Comparison of ENCODE assay signal across 1 cellular context in the genomic region with DNA sequence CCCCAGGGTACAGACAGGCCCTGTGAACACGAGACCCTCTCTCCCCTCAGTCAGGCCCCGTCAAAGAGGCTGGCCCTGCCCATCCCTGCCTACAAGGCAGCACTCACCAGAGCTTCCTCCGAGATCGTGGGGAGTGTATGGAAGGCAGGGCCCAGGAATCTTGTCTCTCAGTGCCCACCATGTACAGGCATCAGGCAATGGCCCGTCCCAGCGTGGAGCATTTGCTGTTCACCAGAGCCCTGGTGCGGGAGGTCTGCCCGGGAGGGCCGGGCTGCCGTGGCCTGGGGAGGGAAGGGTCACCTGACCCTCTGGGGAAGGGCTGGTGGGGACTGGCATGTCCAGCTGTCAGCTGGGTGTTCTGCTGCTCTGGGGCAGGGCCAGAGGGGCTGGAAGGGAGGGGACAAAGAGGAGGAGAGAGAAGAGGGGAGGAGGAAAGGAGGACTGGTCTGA.
TF ChIP-seq lines count a peak whose summit lies in the region.

A gene with protein sequence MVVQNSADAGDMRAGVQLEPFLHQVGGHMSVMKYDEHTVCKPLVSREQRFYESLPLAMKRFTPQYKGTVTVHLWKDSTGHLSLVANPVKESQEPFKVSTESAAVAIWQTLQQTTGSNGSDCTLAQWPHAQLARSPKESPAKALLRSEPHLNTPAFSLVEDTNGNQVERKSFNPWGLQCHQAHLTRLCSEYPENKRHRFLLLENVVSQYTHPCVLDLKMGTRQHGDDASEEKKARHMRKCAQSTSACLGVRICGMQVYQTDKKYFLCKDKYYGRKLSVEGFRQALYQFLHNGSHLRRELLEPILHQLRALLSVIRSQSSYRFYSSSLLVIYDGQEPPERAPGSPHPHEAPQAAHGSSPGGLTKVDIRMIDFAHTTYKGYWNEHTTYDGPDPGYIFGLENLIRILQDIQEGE (minus strand): TSS at position 255 of the 450 bp plus-strand sequence. CDS start 11,429 bp downstream, outside the sequence.

TF ChIP-seq in HepG2, 621 proteins besides CTCF, POLR2A, EP300 and RAD21:
- TF ChIP-seq, protein P1, sequence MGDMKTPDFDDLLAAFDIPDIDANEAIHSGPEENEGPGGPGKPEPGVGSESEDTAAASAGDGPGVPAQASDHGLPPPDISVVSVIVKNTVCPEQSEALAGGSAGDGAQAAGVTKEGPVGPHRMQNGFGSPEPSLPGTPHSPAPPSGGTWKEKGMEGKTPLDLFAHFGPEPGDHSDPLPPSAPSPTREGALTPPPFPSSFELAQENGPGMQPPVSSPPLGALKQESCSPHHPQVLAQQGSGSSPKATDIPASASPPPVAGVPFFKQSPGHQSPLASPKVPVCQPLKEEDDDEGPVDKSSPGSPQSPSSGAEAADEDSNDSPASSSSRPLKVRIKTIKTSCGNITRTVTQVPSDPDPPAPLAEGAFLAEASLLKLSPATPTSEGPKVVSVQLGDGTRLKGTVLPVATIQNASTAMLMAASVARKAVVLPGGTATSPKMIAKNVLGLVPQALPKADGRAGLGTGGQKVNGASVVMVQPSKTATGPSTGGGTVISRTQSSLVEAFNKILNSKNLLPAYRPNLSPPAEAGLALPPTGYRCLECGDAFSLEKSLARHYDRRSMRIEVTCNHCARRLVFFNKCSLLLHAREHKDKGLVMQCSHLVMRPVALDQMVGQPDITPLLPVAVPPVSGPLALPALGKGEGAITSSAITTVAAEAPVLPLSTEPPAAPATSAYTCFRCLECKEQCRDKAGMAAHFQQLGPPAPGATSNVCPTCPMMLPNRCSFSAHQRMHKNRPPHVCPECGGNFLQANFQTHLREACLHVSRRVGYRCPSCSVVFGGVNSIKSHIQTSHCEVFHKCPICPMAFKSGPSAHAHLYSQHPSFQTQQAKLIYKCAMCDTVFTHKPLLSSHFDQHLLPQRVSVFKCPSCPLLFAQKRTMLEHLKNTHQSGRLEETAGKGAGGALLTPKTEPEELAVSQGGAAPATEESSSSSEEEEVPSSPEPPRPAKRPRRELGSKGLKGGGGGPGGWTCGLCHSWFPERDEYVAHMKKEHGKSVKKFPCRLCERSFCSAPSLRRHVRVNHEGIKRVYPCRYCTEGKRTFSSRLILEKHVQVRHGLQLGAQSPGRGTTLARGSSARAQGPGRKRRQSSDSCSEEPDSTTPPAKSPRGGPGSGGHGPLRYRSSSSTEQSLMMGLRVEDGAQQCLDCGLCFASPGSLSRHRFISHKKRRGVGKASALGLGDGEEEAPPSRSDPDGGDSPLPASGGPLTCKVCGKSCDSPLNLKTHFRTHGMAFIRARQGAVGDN (CRISPR knock-in tag; IDR thresholded peaks at IDR 0.05), result 0 out of 2 replicates have a peak, but pooled peaks have one; percentile 11
- TF ChIP-seq, protein P2, sequence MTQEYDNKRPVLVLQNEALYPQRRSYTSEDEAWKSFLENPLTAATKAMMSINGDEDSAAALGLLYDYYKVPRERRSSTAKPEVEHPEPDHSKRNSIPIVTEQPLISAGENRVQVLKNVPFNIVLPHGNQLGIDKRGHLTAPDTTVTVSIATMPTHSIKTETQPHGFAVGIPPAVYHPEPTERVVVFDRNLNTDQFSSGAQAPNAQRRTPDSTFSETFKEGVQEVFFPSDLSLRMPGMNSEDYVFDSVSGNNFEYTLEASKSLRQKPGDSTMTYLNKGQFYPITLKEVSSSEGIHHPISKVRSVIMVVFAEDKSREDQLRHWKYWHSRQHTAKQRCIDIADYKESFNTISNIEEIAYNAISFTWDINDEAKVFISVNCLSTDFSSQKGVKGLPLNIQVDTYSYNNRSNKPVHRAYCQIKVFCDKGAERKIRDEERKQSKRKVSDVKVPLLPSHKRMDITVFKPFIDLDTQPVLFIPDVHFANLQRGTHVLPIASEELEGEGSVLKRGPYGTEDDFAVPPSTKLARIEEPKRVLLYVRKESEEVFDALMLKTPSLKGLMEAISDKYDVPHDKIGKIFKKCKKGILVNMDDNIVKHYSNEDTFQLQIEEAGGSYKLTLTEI (CRISPR knock-in tag; conservative IDR thresholded peaks at IDR 0.05), result no peak
- peak; percentile 73; the same call in 1 of the 2 replicates for TF ChIP-seq ZNF121 (CRISPR knock-in tag; IDR thresholded peaks at IDR 0.05)
- TF ChIP-seq, protein P3, sequence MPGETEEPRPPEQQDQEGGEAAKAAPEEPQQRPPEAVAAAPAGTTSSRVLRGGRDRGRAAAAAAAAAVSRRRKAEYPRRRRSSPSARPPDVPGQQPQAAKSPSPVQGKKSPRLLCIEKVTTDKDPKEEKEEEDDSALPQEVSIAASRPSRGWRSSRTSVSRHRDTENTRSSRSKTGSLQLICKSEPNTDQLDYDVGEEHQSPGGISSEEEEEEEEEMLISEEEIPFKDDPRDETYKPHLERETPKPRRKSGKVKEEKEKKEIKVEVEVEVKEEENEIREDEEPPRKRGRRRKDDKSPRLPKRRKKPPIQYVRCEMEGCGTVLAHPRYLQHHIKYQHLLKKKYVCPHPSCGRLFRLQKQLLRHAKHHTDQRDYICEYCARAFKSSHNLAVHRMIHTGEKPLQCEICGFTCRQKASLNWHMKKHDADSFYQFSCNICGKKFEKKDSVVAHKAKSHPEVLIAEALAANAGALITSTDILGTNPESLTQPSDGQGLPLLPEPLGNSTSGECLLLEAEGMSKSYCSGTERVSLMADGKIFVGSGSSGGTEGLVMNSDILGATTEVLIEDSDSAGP (CRISPR knock-in tag; IDR thresholded peaks at IDR 0.05; ENCODE audit: borderline replicate concordance), result peak; percentile 38; the same call in 1 of the 2 replicates
- no peak for TF ChIP-seq ZNF569 (CRISPR knock-in tag; IDR thresholded peaks at IDR 0.05; ENCODE audit: borderline replicate concordance)
TF ChIP-seq in HepG2: peak in this region for 3.
